1 cellular context compared by ENCODE assay signal in the genomic region with DNA sequence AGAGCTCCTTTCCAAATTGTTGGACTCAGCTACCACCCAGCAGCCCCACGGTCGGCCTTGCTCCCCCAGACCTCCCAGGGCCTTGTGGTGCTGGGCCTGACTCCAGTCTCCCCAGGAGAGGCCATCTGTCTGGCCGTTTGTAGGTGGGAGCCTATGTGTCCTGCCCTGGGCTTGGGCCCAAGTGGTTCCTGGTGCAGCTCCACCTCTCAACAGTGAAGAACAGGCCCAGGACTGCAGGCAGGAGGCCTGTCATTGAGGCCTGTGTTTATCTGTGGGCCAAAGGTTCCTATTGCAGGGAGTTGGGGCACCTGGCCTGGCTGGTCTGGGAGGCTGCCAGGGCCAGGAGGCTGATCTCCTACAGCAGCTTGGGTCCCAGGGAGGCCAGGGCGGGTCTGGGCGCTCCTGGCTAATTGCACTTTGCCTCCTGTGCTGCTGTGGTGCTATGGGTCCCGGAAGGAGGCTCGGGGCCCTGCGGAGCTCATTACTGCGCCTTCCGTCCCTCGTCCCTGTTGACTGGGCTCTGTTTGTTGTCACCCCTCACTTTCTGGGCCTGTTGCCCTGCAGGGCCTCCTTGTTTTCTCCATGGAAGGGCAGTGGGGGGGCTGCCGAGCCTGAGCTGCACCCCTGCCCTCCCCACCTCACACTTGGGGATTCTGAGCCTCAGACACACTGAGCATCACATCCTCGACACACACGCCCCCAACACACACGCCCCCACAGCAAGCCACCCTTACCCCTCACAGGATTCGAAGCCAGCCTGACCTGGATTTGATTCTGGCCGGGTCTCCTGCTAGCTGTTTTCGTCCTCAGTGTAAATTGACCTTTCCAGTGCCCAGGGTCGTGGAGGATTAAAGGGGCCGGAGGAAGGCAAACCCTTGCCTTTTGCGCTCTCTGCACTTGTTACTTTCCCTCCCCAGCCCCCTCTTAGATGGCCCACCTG.
TF ChIP-seq lines count a peak whose summit lies in the region.

No MANE protein-coding gene starts in this region.

TF ChIP-seq in SK-N-SH, 30 proteins besides CTCF, POLR2A, EP300 and RAD21:
- TF ChIP-seq SIN3A (IDR thresholded peaks at IDR 0.05; ENCODE audit: borderline replicate concordance, low read depth, low read length) = no peak
- TF ChIP-seq RCOR1 (IDR thresholded peaks at IDR 0.05; ENCODE audit: low read length) = no peak
- TF ChIP-seq, protein P1, sequence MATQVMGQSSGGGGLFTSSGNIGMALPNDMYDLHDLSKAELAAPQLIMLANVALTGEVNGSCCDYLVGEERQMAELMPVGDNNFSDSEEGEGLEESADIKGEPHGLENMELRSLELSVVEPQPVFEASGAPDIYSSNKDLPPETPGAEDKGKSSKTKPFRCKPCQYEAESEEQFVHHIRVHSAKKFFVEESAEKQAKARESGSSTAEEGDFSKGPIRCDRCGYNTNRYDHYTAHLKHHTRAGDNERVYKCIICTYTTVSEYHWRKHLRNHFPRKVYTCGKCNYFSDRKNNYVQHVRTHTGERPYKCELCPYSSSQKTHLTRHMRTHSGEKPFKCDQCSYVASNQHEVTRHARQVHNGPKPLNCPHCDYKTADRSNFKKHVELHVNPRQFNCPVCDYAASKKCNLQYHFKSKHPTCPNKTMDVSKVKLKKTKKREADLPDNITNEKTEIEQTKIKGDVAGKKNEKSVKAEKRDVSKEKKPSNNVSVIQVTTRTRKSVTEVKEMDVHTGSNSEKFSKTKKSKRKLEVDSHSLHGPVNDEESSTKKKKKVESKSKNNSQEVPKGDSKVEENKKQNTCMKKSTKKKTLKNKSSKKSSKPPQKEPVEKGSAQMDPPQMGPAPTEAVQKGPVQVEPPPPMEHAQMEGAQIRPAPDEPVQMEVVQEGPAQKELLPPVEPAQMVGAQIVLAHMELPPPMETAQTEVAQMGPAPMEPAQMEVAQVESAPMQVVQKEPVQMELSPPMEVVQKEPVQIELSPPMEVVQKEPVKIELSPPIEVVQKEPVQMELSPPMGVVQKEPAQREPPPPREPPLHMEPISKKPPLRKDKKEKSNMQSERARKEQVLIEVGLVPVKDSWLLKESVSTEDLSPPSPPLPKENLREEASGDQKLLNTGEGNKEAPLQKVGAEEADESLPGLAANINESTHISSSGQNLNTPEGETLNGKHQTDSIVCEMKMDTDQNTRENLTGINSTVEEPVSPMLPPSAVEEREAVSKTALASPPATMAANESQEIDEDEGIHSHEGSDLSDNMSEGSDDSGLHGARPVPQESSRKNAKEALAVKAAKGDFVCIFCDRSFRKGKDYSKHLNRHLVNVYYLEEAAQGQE (IDR thresholded peaks at IDR 0.05; ENCODE audit: low read depth, low read length) = no peak
- TF ChIP-seq ELF1 (IDR thresholded peaks at IDR 0.05) = no peak
- no peak for TF ChIP-seq GABPA (IDR thresholded peaks at IDR 0.05; ENCODE audit: low read depth)
- TF ChIP-seq POLR2AphosphoS5 (IDR thresholded peaks at IDR 0.05; ENCODE audit: low read depth, low read length) = no peak
- TF ChIP-seq MEF2A (IDR thresholded peaks at IDR 0.05; ENCODE audit: borderline replicate concordance, low read depth) = no peak
- TF ChIP-seq TCF12 (IDR thresholded peaks at IDR 0.05) = no peak
- TF ChIP-seq TEAD4 (IDR thresholded peaks at IDR 0.05; ENCODE audit: borderline replicate concordance, insufficient read depth) = no peak
- TF ChIP-seq TAF1 (IDR thresholded peaks at IDR 0.05; ENCODE audit: borderline replicate concordance, low read depth, low read length) = no peak
